ENCODE assay signal across 12 cellular contexts in the genomic region with DNA sequence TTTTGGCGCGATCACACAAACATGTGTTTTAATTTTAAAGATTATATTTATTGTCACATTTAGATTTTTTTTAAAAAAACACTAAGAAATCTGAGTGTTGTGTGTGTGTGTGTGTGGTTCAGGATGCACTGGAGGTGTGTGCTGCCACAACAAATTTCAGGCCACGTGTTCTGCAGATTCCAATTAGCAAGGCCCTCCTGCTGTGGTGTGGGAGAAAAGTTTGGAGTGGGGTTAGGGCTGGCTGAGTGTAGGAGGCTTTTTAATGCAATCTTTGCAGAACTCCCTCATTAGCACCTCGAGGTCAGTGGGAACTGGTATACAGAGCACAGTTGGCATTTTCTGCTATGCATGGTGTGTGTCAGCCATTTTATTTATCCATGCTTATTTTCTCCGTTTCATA.
"Had no signal": no experiment of that assay in that cellular context is flagged by ENCODE, and none has a peak within 500 bp of the region (broad histone marks: within the 10 kb centered on the region; RNA-seq: fewer than 3 reads in every experiment).

No MANE protein-coding gene starts in this region.

- H3K4me3 ChIP-seq: pancreas, tibial artery, uterus had no signal

- H3K27ac ChIP-seq: pancreas, tibial artery, uterus had no signal

- H3K4me1 Mint-ChIP-seq: immature natural killer cell; stimulated activated memory B cell treated with anti-CD40 and anti-IgM and Interleukin-4, amounts not matched to agents 10 μg/mL and 1 μg/mL and 100 μg/mL, for 72 hours had no signal

- ATAC-seq: pancreas; stimulated activated memory B cell treated with anti-CD40 and anti-IgM and Interleukin-4, amounts not matched to agents 10 μg/mL and 1 μg/mL and 100 μg/mL, for 72 hours had no signal

- H3K27ac Mint-ChIP-seq: activated naive CD8-positive, alpha-beta T cell treated with anti-CD3 and anti-CD28 coated beads for 36 hours; activated T-helper 1 cell treated with anti-CD3 and anti-CD28 coated beads, Interleukin-12 subunit alpha, Interleukin-12 subunit beta, Interleukin-2, Interleukin-4 antibody, amounts not matched to agents 30 ng/mL and 10 ng/mL and 1 ng/mL, durations not matched to agents 14 hours and 24 hours and 36 hours; immature natural killer cell; stimulated activated memory B cell treated with anti-CD40 and anti-IgM and Interleukin-4, amounts not matched to agents 10 μg/mL and 1 μg/mL and 100 μg/mL, for 72 hours; T-helper 2 cell treated with Interferon-gamma antibody and Interleukin-4, amounts not matched to agents 5 μg/mL and 100 μg/mL, for 36 hours had no signal

- H3K9me3 Mint-ChIP-seq: activated naive CD8-positive, alpha-beta T cell treated with anti-CD3 and anti-CD28 coated beads for 36 hours; activated T-helper 1 cell treated with anti-CD3 and anti-CD28 coated beads, Interleukin-12 subunit alpha, Interleukin-12 subunit beta, Interleukin-2, Interleukin-4 antibody, amounts not matched to agents 30 ng/mL and 10 ng/mL and 1 ng/mL, durations not matched to agents 14 hours and 24 hours and 36 hours; T-helper 2 cell treated with Interferon-gamma antibody and Interleukin-4, amounts not matched to agents 5 μg/mL and 100 μg/mL, for 36 hours had no signal

- H3K9me3 ChIP-seq: pancreas, tibial artery, uterus had no signal

- H3K4me1 ChIP-seq: pancreas, tibial artery, uterus had no signal

- FAIRE-seq: pancreas had no signal

- H3K27me3 ChIP-seq: pancreas, tibial artery, uterus had no signal

- H3K27me3 Mint-ChIP-seq: activated naive CD8-positive, alpha-beta T cell treated with anti-CD3 and anti-CD28 coated beads for 36 hours; stimulated activated memory B cell treated with anti-CD40 and anti-IgM and Interleukin-4, amounts not matched to agents 10 μg/mL and 1 μg/mL and 100 μg/mL, for 72 hours had no signal

- H3K36me3 ChIP-seq: pancreas, tibial artery, uterus had no signal

- H3K4me3 Mint-ChIP-seq: activated naive CD8-positive, alpha-beta T cell treated with anti-CD3 and anti-CD28 coated beads for 36 hours; activated T-helper 1 cell treated with anti-CD3 and anti-CD28 coated beads, Interleukin-12 subunit alpha, Interleukin-12 subunit beta, Interleukin-2, Interleukin-4 antibody, amounts not matched to agents 30 ng/mL and 10 ng/mL and 1 ng/mL, durations not matched to agents 14 hours and 24 hours and 36 hours; immature natural killer cell; stimulated activated memory B cell treated with anti-CD40 and anti-IgM and Interleukin-4, amounts not matched to agents 10 μg/mL and 1 μg/mL and 100 μg/mL, for 72 hours; T-helper 2 cell treated with Interferon-gamma antibody and Interleukin-4, amounts not matched to agents 5 μg/mL and 100 μg/mL, for 36 hours had no signal

- H3K36me3 Mint-ChIP-seq: activated naive CD8-positive, alpha-beta T cell treated with anti-CD3 and anti-CD28 coated beads for 36 hours; immature natural killer cell; stimulated activated memory B cell treated with anti-CD40 and anti-IgM and Interleukin-4, amounts not matched to agents 10 μg/mL and 1 μg/mL and 100 μg/mL, for 72 hours had no signal

- DNase-seq: activated naive CD8-positive, alpha-beta T cell treated with anti-CD3 and anti-CD28 coated beads for 36 hours; cortex of kidney; effector CD8-positive, alpha-beta T cell; foreskin melanocyte; immature natural killer cell; pancreas; stimulated activated CD4-positive, alpha-beta T cell treated with anti-CD3 and anti-CD28 coated beads, Interleukin-12 subunit alpha, Interleukin-12 subunit beta, amount 100 ng/mL, for 4 hours; tibial artery; uterus had no signal
